In the genomic region with DNA sequence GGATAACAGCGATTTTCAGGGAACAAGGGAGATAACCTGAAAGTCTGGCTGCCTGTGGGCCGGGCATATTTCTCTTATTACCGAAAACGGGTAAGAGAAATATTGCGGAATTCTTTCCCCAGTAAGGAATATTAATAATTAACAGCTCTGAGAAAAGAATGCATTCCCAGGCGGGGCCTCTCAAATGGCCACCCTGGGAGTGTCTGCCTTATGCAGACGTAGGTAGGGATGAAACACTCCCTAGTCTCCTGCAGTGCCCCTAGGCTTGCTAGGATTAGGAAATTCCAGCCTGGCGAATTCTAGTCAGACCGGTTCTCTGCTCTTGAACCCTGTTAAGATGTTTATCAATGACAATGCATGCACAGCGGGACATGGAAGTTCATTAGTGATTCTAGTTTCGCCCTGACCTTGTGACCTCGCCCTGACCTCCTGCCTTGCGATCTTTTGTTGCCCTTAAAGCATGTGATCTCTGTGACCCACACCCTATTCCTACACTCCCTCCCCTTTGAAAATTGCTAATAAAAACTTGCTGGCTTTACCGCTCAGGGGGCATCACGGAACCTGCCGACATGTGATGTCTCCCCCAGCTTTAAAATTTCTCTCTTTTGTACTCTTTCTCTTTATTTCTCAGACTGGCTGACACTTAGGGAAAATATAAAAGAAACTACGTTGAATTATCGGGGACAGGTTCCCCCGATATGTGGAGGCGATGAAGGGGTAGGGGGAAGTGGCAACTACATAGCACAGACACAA, we compare ENCODE assay signal across 8 cellular contexts.
DNase-seq lines count a peak whose midpoint lies in the region; TF ChIP-seq lines count a peak whose summit lies in the region.
"Not testable (repeated sequence)": the region's sequence is repeated elsewhere in the genome, so short reads cannot be mapped to it uniquely, and the experiment has no call there.

No MANE protein-coding gene starts in this region.

- not testable (repeated sequence) for TF ChIP-seq CTCF in chondrocyte (IDR thresholded peaks at IDR 0.05); hepatocyte (IDR thresholded peaks at IDR 0.05; ENCODE audit: poor library complexity); type B pancreatic cell (conservative IDR thresholded peaks at IDR 0.05)

- H3K4me1 Mint-ChIP-seq in chondrocyte (ENCODE audit: low read depth) (peaks cover 31% of the 10 kb centered on the region), type B pancreatic cell (ENCODE audit: unreplicated experiment) (peaks cover 37% of the 10 kb centered on the region)

- not testable (repeated sequence) for H3K9me3 Mint-ChIP-seq in chondrocyte (ENCODE audit: low read depth); type B pancreatic cell

- H3K36me3 Mint-ChIP-seq in chondrocyte (ENCODE audit: low read depth): not testable (repeated sequence)
- H3K36me3 Mint-ChIP-seq in type B pancreatic cell: peaks cover 16% of the 10 kb centered on the region

- 2% methylated on average over 15 of the region's 20 CpGs for WGBS in HUES64
- WGBS in hepatocyte (ENCODE audit: low lambda C conversion rate, missing lambda C conversion rate): 38% methylated on average over 20 of the region's 20 CpGs

- H3K4me3 ChIP-seq in HUES64 (ENCODE audit: low read length): peak overlapping the region; percentile 44; the same call in 1 of the 2 replicates
- not testable (repeated sequence) for H3K4me3 ChIP-seq in hepatocyte

- H3K9me2 ChIP-seq in hepatocyte (replicated peaks; ENCODE audit: insufficient read depth): not testable (repeated sequence)

- H3K27ac ChIP-seq in HUES64 (ENCODE audit: low read depth, low read length) (peak overlapping the region; percentile 83; the same call in 1 of the 2 replicates), hepatocyte (peak overlapping the region; percentile 91)

- H3K79me2 ChIP-seq in hepatocyte: peaks cover 24% of the 10 kb centered on the region

- H2AFZ ChIP-seq in hepatocyte: not testable (repeated sequence)

- peak; percentile 76 for DNase-seq in ELF-1 (ENCODE audit: low read depth, low spot score)
- DNase-seq in NCI-H748 treated with DMSO at 0.1 percent for 48 hours (lab: John Stamatoyannopoulos, UW): peak; percentile 41
- DNase-seq in chondrocyte (ENCODE audit: low spot score); type B pancreatic cell (ENCODE audit: extremely low spot score, unreplicated experiment): not testable (repeated sequence)
- peak; percentile 77 for DNase-seq in hepatocyte (ENCODE audit: low spot score)
- DNase-seq in kidney glomerular epithelial cell (lab: John Stamatoyannopoulos, UW): peak; percentile 22
- peak; percentile 85 for DNase-seq in mucosa of gallbladder (ENCODE audit: low spot score)

- H3K36me3 ChIP-seq in HUES64 (ENCODE audit: insufficient read depth, low read length); hepatocyte (replicated peaks; ENCODE audit: insufficient read depth, low read depth): not testable (repeated sequence)

- H4K20me1 ChIP-seq in hepatocyte (ENCODE audit: insufficient read depth, poor library complexity, severe bottlenecking): not testable (repeated sequence)

- not testable (repeated sequence) for H3K27me3 Mint-ChIP-seq in chondrocyte (ENCODE audit: low read depth); type B pancreatic cell

- H3K4me3 Mint-ChIP-seq in chondrocyte (ENCODE audit: unreplicated experiment): not testable (repeated sequence)
- peak overlapping the region; percentile 66 for H3K4me3 Mint-ChIP-seq in type B pancreatic cell

- H3K4me2 ChIP-seq in hepatocyte: peak overlapping the region; percentile 65

- H3K27ac Mint-ChIP-seq in chondrocyte (ENCODE audit: unreplicated experiment): peak overlapping the region; percentile 74
- peak overlapping the region; percentile 86 for H3K27ac Mint-ChIP-seq in type B pancreatic cell

- not testable (repeated sequence) for H3K27me3 ChIP-seq in HUES64 (ENCODE audit: insufficient read depth, low read length); hepatocyte

- H3K9ac ChIP-seq in HUES64 (ENCODE audit: low read depth, low read length): peak overlapping the region; percentile 57

- peaks cover 63% of the 10 kb centered on the region for H3K4me1 ChIP-seq in HUES64 (ENCODE audit: insufficient read depth, low read length)
- H3K4me1 ChIP-seq in hepatocyte (ENCODE audit: insufficient read depth): not testable (repeated sequence)

- not testable (repeated sequence) for H3K9me3 ChIP-seq in HUES64 (ENCODE audit: insufficient read depth, low read depth, low read length); hepatocyte (ENCODE audit: low read depth)
